9 cellular contexts compared by ENCODE assay signal in genomic region chr5:125408582-125409069, GRCh38.
A peak's percentile ranks its signal among the peaks of the same experiment; 100 is the strongest.
DNase-seq lines count a peak whose midpoint lies in the region; ATAC-seq and TF ChIP-seq lines count a peak whose summit lies in the region.
"Had no signal": no experiment of that assay in that cellular context is flagged by ENCODE, and none has a peak within 500 bp of the region (broad histone marks: within the 10 kb centered on the region; RNA-seq: fewer than 3 reads in every experiment).

No MANE protein-coding gene starts in this region.

- no peak for TF ChIP-seq CTCF in dorsolateral prefrontal cortex (IDR thresholded peaks at IDR 0.05 in 54 of 56, conservative IDR thresholded peaks at IDR 0.05 in 2 of 56; ENCODE audit: low read depth in 1 of 56, partially characterized antibody in 56 of 56)
- no peak for TF ChIP-seq CTCF in progenitor cell of endocrine pancreas (IDR thresholded peaks at IDR 0.05; ENCODE audit: unreplicated experiment)

- H3K9me3 Mint-ChIP-seq in progenitor cell of endocrine pancreas (ENCODE audit: low read depth): no peaks in the 10 kb centered on the region

- peaks cover 5% of the 10 kb centered on the region for H3K9me3 ChIP-seq in MG63

- H3K27ac Mint-ChIP-seq in progenitor cell of endocrine pancreas: peak overlapping the region; percentile 62

- no peaks in the 10 kb centered on the region for H3K27me3 Mint-ChIP-seq in progenitor cell of endocrine pancreas

- no peaks in the 10 kb centered on the region for H3K36me3 ChIP-seq in MG63

- peaks cover 61% of the 10 kb centered on the region for H3K4me1 Mint-ChIP-seq in progenitor cell of endocrine pancreas (ENCODE audit: low read depth)

- no peak overlapping the region for H3K4me3 ChIP-seq in MG63
- no peak overlapping the region for H3K4me3 ChIP-seq in dorsolateral prefrontal cortex

- H3K27me3 ChIP-seq in MG63 (no peaks in the 10 kb centered on the region), dorsolateral prefrontal cortex (no peaks in the 10 kb centered on the region)

- H3K36me3 Mint-ChIP-seq in progenitor cell of endocrine pancreas (ENCODE audit: insufficient read depth): no peaks in the 10 kb centered on the region

- DNase-seq in MG63 (peak; percentile 73), dorsolateral prefrontal cortex (no peak), progenitor cell of endocrine pancreas (ENCODE audit: low spot score, unreplicated experiment) (no peak), AML-193 (lab: John Stamatoyannopoulos, UW) (no peak), NCI-H1694 (lab: John Stamatoyannopoulos, UW) (no peak)
- no peak for DNase-seq in effector CD4-positive, alpha-beta T cell
- DNase-seq: right cardiac atrium had no signal

- intact Hi-C loops in dorsolateral prefrontal cortex (cut with DNase I): no loop called here

- ATAC-seq in GM18498 (IDR thresholded peaks at IDR 0.05; ENCODE audit: unreplicated experiment) (peak; percentile 49), GM21825 (IDR thresholded peaks at IDR 0.05; ENCODE audit: unreplicated experiment) (peak; percentile 31)

- H3K4me3 Mint-ChIP-seq in progenitor cell of endocrine pancreas (ENCODE audit: low read depth): no peak overlapping the region

- peak overlapping the region in 49 of 59 donors; percentile 5 to 99 (median 96) for H3K27ac ChIP-seq in dorsolateral prefrontal cortex
